Comparison of ENCODE assay signal across 20 cellular contexts in genomic region chr17:76640550-76641380, GRCh38. TPM values are rescaled to one million over a fixed set of nuclear protein-coding genes. Genes with fewer than 3 reads are reported as not detected.
DNase-seq lines count a peak whose midpoint lies in the region; ATAC-seq and TF ChIP-seq lines count a peak whose summit lies in the region.
"Had no signal": no experiment of that assay in that cellular context is flagged by ENCODE, and none has a peak within 500 bp of the region (broad histone marks: within the 10 kb centered on the region; RNA-seq: fewer than 3 reads in every experiment).

No MANE protein-coding gene starts in this region.

- POLR2A ChIA-PET in HEK293 (lab: Yijun Ruan, JAX): interaction anchor here (1.1 kb wide), 1 partner anchor 83 kb away, joined by 3 read pairs; no protein-coding TSS in a partner anchor
- POLR2A ChIA-PET in PC-3 (lab: Charles Lee; ENCODE audit: unreplicated experiment): no interaction called here

- H3K9me3 ChIP-seq in HEK293 (ENCODE audit: control insufficient read depth, insufficient read depth, low read depth, low read length): no peaks in the 10 kb centered on the region
- no peaks in the 10 kb centered on the region for H3K9me3 ChIP-seq in PC-3 (ENCODE audit: low read length)
- H3K9me3 ChIP-seq in neuronal stem cell (replicated peaks in 1 of 2; ENCODE audit: control insufficient read depth in 2 of 2, insufficient read depth in 1 of 2, low read depth in 1 of 2, low read length in 2 of 2): peaks cover 0 to 6% of the 10 kb centered on the region in 2 donors
- H3K9me3 ChIP-seq: gastrocnemius medialis, ovary had no signal

- H3K4me2 ChIP-seq in PC-3 (ENCODE audit: low read length) (peak overlapping the region; percentile 38; the same call in 1 of the 2 replicates), neuronal stem cell (ENCODE audit: insufficient read depth, low read length, poor library complexity, severe bottlenecking) (no peak overlapping the region)
- H3K4me2 ChIP-seq: BLaER1, KMS-11 had no signal

- no peak overlapping the region for H3K23ac ChIP-seq in neuronal stem cell (ENCODE audit: low read depth, low read length, poor library complexity)

- H3K27me3 ChIP-seq in PC-3 (ENCODE audit: low read length) (no peaks in the 10 kb centered on the region), rectal smooth muscle tissue (ENCODE audit: control insufficient read depth, insufficient read depth, low read length) (no peaks in the 10 kb centered on the region), neuronal stem cell (ENCODE audit: control insufficient read depth in 3 of 3, insufficient read depth in 3 of 3, low read depth in 1 of 3, low read length in 3 of 3) (peaks cover 0 to 3% (median 3%) of the 10 kb centered on the region in 3 experiments)
- H3K27me3 ChIP-seq: BLaER1, gastrocnemius medialis, ovary, Peyer's patch had no signal

- H3K27ac ChIP-seq in HEK293 (ENCODE audit: extremely low read depth, low read depth, low read length): 0 out of 2 replicates have a peak overlapping the region, but pooled peaks have one; percentile 6
- 0 out of 2 replicates have a peak overlapping the region, but pooled peaks have one; percentile 1 for H3K27ac ChIP-seq in PC-3 (ENCODE audit: low read length)
- no peak overlapping the region for H3K27ac ChIP-seq in rectal smooth muscle tissue (ENCODE audit: low read depth, low read length)
- no peak overlapping the region for H3K27ac ChIP-seq in neuronal stem cell (replicated peaks; ENCODE audit: low read length)
- H3K27ac ChIP-seq: BLaER1, gastrocnemius medialis, KMS-11 had no signal

- H3K4me3 ChIP-seq in HEK293 (ENCODE audit: low read depth, low read length) (no peak overlapping the region), PC-3 (ENCODE audit: low read length) (no peak overlapping the region), rectal smooth muscle tissue (ENCODE audit: low read length) (peak overlapping the region; percentile 43), neuronal stem cell (ENCODE audit: low read length in 2 of 2) (no peak overlapping the region)
- H3K4me3 ChIP-seq: BLaER1, gastrocnemius medialis, ovary had no signal

- BruUV-seq in PC-3 (replicated peaks; lab: Mats Ljungman, UMichigan): no TSS peak

- peak; percentile 63 for TF ChIP-seq POLR2A in erythroblast (IDR thresholded peaks at IDR 0.05; ENCODE audit: low read length)

- no peaks in the 10 kb centered on the region for H3K79me1 ChIP-seq in neuronal stem cell (ENCODE audit: low read depth, low read length)

- no peak overlapping the region for H3K14ac ChIP-seq in neuronal stem cell (ENCODE audit: low read length)

- ATAC-seq in PC-3 (no peak), GM21381 (IDR thresholded peaks at IDR 0.05; ENCODE audit: unreplicated experiment) (no peak)
- ATAC-seq: gastrocnemius medialis had no signal

- H4K91ac ChIP-seq in neuronal stem cell (ENCODE audit: low read depth, low read length, poor library complexity): no peak overlapping the region

- H3K4me1 ChIP-seq in HEK293 (ENCODE audit: control insufficient read depth, insufficient read depth, low read length) (peaks cover 16% of the 10 kb centered on the region), PC-3 (ENCODE audit: insufficient read depth, low read length) (peaks cover 28% of the 10 kb centered on the region), rectal smooth muscle tissue (ENCODE audit: control insufficient read depth, insufficient read depth, low read length) (no peaks in the 10 kb centered on the region), neuronal stem cell (ENCODE audit: control insufficient read depth in 2 of 2, insufficient read depth in 1 of 2, low read depth in 1 of 2, low read length in 2 of 2) (peaks cover 13 to 20% of the 10 kb centered on the region in 2 donors)

- TF ChIP-seq CTCF in HEK293 (tag by site-specific recombination; IDR thresholded peaks at IDR 0.05) (no peak), PC-3 (conservative IDR thresholded peaks at IDR 0.05; ENCODE audit: low read depth, low read length) (no peak)

- no peak overlapping the region for H2BK120ac ChIP-seq in neuronal stem cell (ENCODE audit: low read depth, low read length)

- no peak overlapping the region for H4K8ac ChIP-seq in neuronal stem cell (ENCODE audit: low read depth, low read length)

- H2BK12ac ChIP-seq in neuronal stem cell (ENCODE audit: low read length): no peak overlapping the region

- H3K18ac ChIP-seq in neuronal stem cell (ENCODE audit: low read length): no peak overlapping the region

- H2BK15ac ChIP-seq in neuronal stem cell (ENCODE audit: low read length): no peak overlapping the region

- H3K79me2 ChIP-seq in PC-3 (ENCODE audit: low read length): no peaks in the 10 kb centered on the region

- intact Hi-C loops in PC-3 (cut with micrococcal nuclease): loop anchor here (10.0 kb wide), 1 partner anchor 74 kb away; the partner anchor contains the start of gene MXRA7

- no peaks in the 10 kb centered on the region for H4K20me1 ChIP-seq in PC-3 (ENCODE audit: low read length)
- H4K20me1 ChIP-seq: BLaER1 had no signal

- WGBS in neuronal stem cell (ENCODE audit: extremely low coverage in 2 of 2, insufficient read length in 2 of 2, insufficient replicate concordance in 1 of 2), 2 donors: no CpG with 5 or more reads among the region's 6 CpGs

- no peaks in the 10 kb centered on the region for H3F3A ChIP-seq in PC-3 (ENCODE audit: low read length, unreplicated experiment)

- no peak overlapping the region for H2AK5ac ChIP-seq in neuronal stem cell (ENCODE audit: low read depth, low read length)

- H3K36me3 ChIP-seq in HEK293 (ENCODE audit: control insufficient read depth in 2 of 2, insufficient read depth in 1 of 2, low read length in 2 of 2) (no peaks in the 10 kb centered on the region), PC-3 (ENCODE audit: low read depth, low read length) (no peaks in the 10 kb centered on the region), rectal smooth muscle tissue (ENCODE audit: control insufficient read depth, insufficient read depth, low read length) (no peaks in the 10 kb centered on the region), neuronal stem cell (replicated peaks in 1 of 2; ENCODE audit: control insufficient read depth in 2 of 2, insufficient read depth in 2 of 2, low read length in 2 of 2) (no peaks in the 10 kb centered on the region)
- H3K36me3 ChIP-seq: BLaER1, gastrocnemius medialis, ovary had no signal

- no peak overlapping the region for H3K9ac ChIP-seq in PC-3 (ENCODE audit: low read length)
- H3K9ac ChIP-seq in rectal smooth muscle tissue (ENCODE audit: low read length): no peak overlapping the region
- H3K9ac ChIP-seq in neuronal stem cell (ENCODE audit: low read depth, low read length, poor library complexity): no peak overlapping the region
- H3K9ac ChIP-seq: BLaER1, KMS-11 had no signal

- H3K4ac ChIP-seq in neuronal stem cell (ENCODE audit: low read length): no peak overlapping the region

- H3K9me2 ChIP-seq in PC-3 (replicated peaks; ENCODE audit: low read length): no peaks in the 10 kb centered on the region

- no peak for DNase-seq in PC-3
- DNase-seq in erythroblast (lab: John Stamatoyannopoulos, UW): peak; percentile 84 to 94
- no peak for DNase-seq in neuronal stem cell (ENCODE audit: low spot score)
- no peak for DNase-seq in 8988T
- no peak for DNase-seq in NCI-H748 treated with DMSO at 0.1 percent for 48 hours (lab: John Stamatoyannopoulos, UW)
- DNase-seq: activated CD4-positive, alpha-beta T cell treated with anti-CD3 and anti-CD28 coated beads for 1 hour; activated CD8-positive, alpha-beta memory T cell treated with anti-CD3 and anti-CD28 coated beads, Interleukin-2, amount 50 U/mL, for 4 hours; central memory CD4-positive, alpha-beta T cell; DND-41; gastrocnemius medialis; immature natural killer cell; NCI-H1694 treated with DMSO at 0.1 percent for 48 hours; ovary had no signal

- CTCF ChIA-PET in HEK293 (lab: Yijun Ruan, JAX) (interaction anchor here (0.6 to 1.0 kb wide), 3 partner anchors 16 to 259 kb away, joined by 3 to 8 read pairs (median 4); no protein-coding TSS in a partner anchor), PC-3 (lab: Charles Lee) (no interaction called here)

- no peak overlapping the region for H2BK5ac ChIP-seq in neuronal stem cell (ENCODE audit: low read length)

- H2AFZ ChIP-seq in PC-3 (ENCODE audit: low read length) (no peak overlapping the region), neuronal stem cell (ENCODE audit: low read length) (no peak overlapping the region)

TF ChIP-seq in HEK293, 187 proteins besides CTCF, POLR2A, EP300 and RAD21 (continues in another document):
- TF ChIP-seq ZBTB17 (tag by site-specific recombination; IDR thresholded peaks at IDR 0.05) (peak; percentile 53), ATF2 (tag by site-specific recombination; IDR thresholded peaks at IDR 0.05; ENCODE audit: low read depth) (peak; percentile 87), PATZ1 (tag by site-specific recombination; IDR thresholded peaks at IDR 0.05) (0 out of 2 replicates have a peak, but pooled peaks have one; percentile 32), MYNN (tag by site-specific recombination; IDR thresholded peaks at IDR 0.05; ENCODE audit: borderline replicate concordance) (no peak)

RNA-seq across cellular contexts. Expression of gene ST6GALNAC1, which starts 2.8 kb away (rescaled TPM):
- total RNA-seq in PC-3 (2014; rRNA removed): 2.6 and 4.1 TPM in 2 replicates
- not detected for polyA plus RNA-seq in neuronal stem cell (2013, experiment 1 of 2)
- polyA plus RNA-seq in neuronal stem cell (2013, experiment 2 of 2): not detected
- total RNA-seq: NCI-H460 had no signal
- polyA plus RNA-seq: immature natural killer cell had no signal

RNA-seq across cellular contexts. Expression of gene ST6GALNAC2, which starts 55.1 kb away (rescaled TPM):
- 1.0 and 6.4 TPM in 2 replicates for total RNA-seq in PC-3 (2014; rRNA removed)
- 0.35 TPM for polyA plus RNA-seq in neuronal stem cell (2013, experiment 1 of 2)
- polyA plus RNA-seq in neuronal stem cell (2013, experiment 2 of 2): 0.50 TPM

Comparison
In these comparisons a context has a peak if more than half of its experiments do, and no peak if none do; other contexts are left out.
1. H3K27ac ChIP-seq: peak in HEK293 (single experiment) and PC-3 (single experiment); none in rectal smooth muscle tissue (single experiment) and neuronal stem cell (single experiment).
2. DNase-seq: peak in erythroblast (2 of 2); none in PC-3 (single experiment), neuronal stem cell (single experiment), 8988T (single experiment) and NCI-H748 treated with DMSO at 0.1 percent for 48 hours (single experiment).